8 cellular contexts compared by ENCODE assay signal in the genomic region with DNA sequence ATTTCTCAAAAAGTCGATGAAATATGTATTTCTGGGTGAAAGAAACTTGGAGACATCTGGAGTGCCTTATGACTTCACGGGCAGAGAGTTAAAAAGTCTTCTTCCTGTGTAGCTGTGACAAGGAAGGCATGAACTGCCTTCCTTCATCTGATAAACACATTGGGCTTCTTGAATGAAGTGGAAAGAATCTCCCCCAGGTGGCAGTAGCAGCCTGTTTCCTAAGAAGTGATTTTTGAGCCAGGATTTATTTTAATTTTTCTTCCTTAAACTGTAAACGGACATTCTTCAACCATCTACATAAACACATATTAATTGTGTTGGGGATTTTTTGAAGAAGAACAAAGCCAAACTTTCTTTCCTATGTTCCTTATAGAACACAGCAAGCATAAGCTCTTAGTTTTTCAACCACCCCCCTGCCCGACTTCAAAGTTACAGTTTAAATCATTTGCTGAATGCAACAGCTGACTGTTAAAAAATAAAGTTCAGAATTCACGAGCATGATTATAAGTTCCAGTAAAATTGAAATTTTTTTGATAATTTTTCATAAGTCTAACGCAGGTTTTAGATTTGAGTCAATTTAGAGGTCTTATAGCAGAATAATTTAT. TPM values are rescaled to one million over a fixed set of nuclear protein-coding genes. Genes with fewer than 3 reads are reported as not detected.
DNase-seq lines count a peak whose midpoint lies in the region; ATAC-seq and TF ChIP-seq lines count a peak whose summit lies in the region.

No MANE protein-coding gene starts in this region.

- peaks cover 7% of the 10 kb centered on the region for H3K4me1 ChIP-seq in RWPE2 (ENCODE audit: insufficient read depth, poor library complexity, severe bottlenecking)
- peaks cover 0 to 7% of the 10 kb centered on the region in 2 donors for H3K4me1 ChIP-seq in neuronal stem cell (ENCODE audit: control insufficient read depth in 2 of 2, insufficient read depth in 1 of 2, low read depth in 1 of 2, low read length in 2 of 2)

- peak overlapping the region; percentile 81 for H2AFZ ChIP-seq in neuronal stem cell (ENCODE audit: low read length)

- no peak overlapping the region for H2AK5ac ChIP-seq in neuronal stem cell (ENCODE audit: low read depth, low read length)

- no peak overlapping the region for H2BK5ac ChIP-seq in neuronal stem cell (ENCODE audit: low read length)

- no CpG with 5 or more reads among the region's 6 CpGs for WGBS in neuronal stem cell (ENCODE audit: extremely low coverage in 2 of 2, insufficient read length in 2 of 2, insufficient replicate concordance in 1 of 2), 2 donors

- no peak overlapping the region for H3K4ac ChIP-seq in neuronal stem cell (ENCODE audit: low read length)

- H3K27ac ChIP-seq in RWPE2 (ENCODE audit: poor library complexity, severe bottlenecking) (no peak overlapping the region), epithelial cell of prostate (no peak overlapping the region), neuronal stem cell (replicated peaks; ENCODE audit: low read length) (no peak overlapping the region)

- H2BK12ac ChIP-seq in neuronal stem cell (ENCODE audit: low read length), result no peak overlapping the region

- no peak overlapping the region for H2BK120ac ChIP-seq in neuronal stem cell (ENCODE audit: low read depth, low read length)

- H3K18ac ChIP-seq in neuronal stem cell (ENCODE audit: low read length), result no peak overlapping the region

- no peaks in the 10 kb centered on the region for H3K79me1 ChIP-seq in neuronal stem cell (ENCODE audit: low read depth, low read length)

- no peak overlapping the region for H3K23ac ChIP-seq in neuronal stem cell (ENCODE audit: low read depth, low read length, poor library complexity)

- no peak overlapping the region for H4K91ac ChIP-seq in neuronal stem cell (ENCODE audit: low read depth, low read length, poor library complexity)

- H2BK15ac ChIP-seq in neuronal stem cell (ENCODE audit: low read length), result no peak overlapping the region

- no peak overlapping the region for H3K4me3 ChIP-seq in RWPE2 (ENCODE audit: severe bottlenecking)
- no peak overlapping the region for H3K4me3 ChIP-seq in neuronal stem cell (ENCODE audit: low read length in 2 of 2)

- peak; percentile 0 for DNase-seq in NCI-H345 (lab: John Stamatoyannopoulos, UW)
- no peak for DNase-seq in NCI-H345 treated with DMSO at 0.1 percent for 48 hours (lab: John Stamatoyannopoulos, UW; ENCODE audit: unreplicated experiment)
- DNase-seq in HS-27A (ENCODE audit: low read depth), result peak; percentile 85
- no peak for DNase-seq in RWPE2 (ENCODE audit: low spot score)
- peak; percentile 12 for DNase-seq in epithelial cell of prostate (ENCODE audit: low read depth, low spot score)
- peak; percentile 45 for DNase-seq in neuronal stem cell (ENCODE audit: low spot score)
- DNase-seq in NCI-H187 treated with DMSO at 0.1 percent for 48 hours (lab: John Stamatoyannopoulos, UW), result no peak

- H4K8ac ChIP-seq in neuronal stem cell (ENCODE audit: low read depth, low read length), result no peak overlapping the region

- H3K36me3 ChIP-seq in RWPE2 (ENCODE audit: low read depth), result no peaks in the 10 kb centered on the region
- H3K36me3 ChIP-seq in neuronal stem cell (replicated peaks in 1 of 2; ENCODE audit: control insufficient read depth in 2 of 2, insufficient read depth in 2 of 2, low read length in 2 of 2), result no peaks in the 10 kb centered on the region

- no peak overlapping the region for H3K4me2 ChIP-seq in neuronal stem cell (ENCODE audit: insufficient read depth, low read length, poor library complexity, severe bottlenecking)

- no peak overlapping the region for H3K9ac ChIP-seq in neuronal stem cell (ENCODE audit: low read depth, low read length, poor library complexity)

- peak; percentile 93 for TF ChIP-seq CTCF in RWPE2 (IDR thresholded peaks at IDR 0.05; ENCODE audit: poor library complexity, severe bottlenecking)

- H3K27me3 ChIP-seq in RWPE2 (ENCODE audit: insufficient read depth, poor library complexity, severe bottlenecking) (no peaks in the 10 kb centered on the region), neuronal stem cell (ENCODE audit: control insufficient read depth in 3 of 3, insufficient read depth in 3 of 3, low read depth in 1 of 3, low read length in 3 of 3) (no peaks in the 10 kb centered on the region)

- H3K14ac ChIP-seq in neuronal stem cell (ENCODE audit: low read length), result no peak overlapping the region

- no peaks in the 10 kb centered on the region for H3K9me3 ChIP-seq in RWPE2 (ENCODE audit: severe bottlenecking)
- H3K9me3 ChIP-seq in neuronal stem cell (replicated peaks in 1 of 2; ENCODE audit: control insufficient read depth in 2 of 2, insufficient read depth in 1 of 2, low read depth in 1 of 2, low read length in 2 of 2), result no peaks in the 10 kb centered on the region

- ATAC-seq in GM19452 (IDR thresholded peaks at IDR 0.05; ENCODE audit: unreplicated experiment) (peak; percentile 60), RWPE2 (ENCODE audit: low read depth) (peak; percentile 51; the same call in 1 of the 3 replicates)

RNA-seq across cellular contexts. Expression of a gene that starts 1.0 kb away (rescaled TPM):
- not detected for polyA plus RNA-seq in neuronal stem cell (2013, experiment 1 of 2)
- not detected for polyA plus RNA-seq in neuronal stem cell (2013, experiment 2 of 2)

RNA-seq across cellular contexts. Expression of a gene that starts 53.2 kb away (rescaled TPM):
- polyA plus RNA-seq in neuronal stem cell (2013, experiment 1 of 2), result 93.6 TPM
- 105 TPM for polyA plus RNA-seq in neuronal stem cell (2013, experiment 2 of 2)

RNA-seq across cellular contexts. Expression of a gene that starts 53.5 kb away (rescaled TPM):
- 13.9 TPM for polyA plus RNA-seq in neuronal stem cell (2013, experiment 1 of 2)
- polyA plus RNA-seq in neuronal stem cell (2013, experiment 2 of 2), result 13.1 TPM

Comparison
In these comparisons a context has a peak if more than half of its experiments do, and no peak if none do; other contexts are left out.
1. DNase-seq: peak in NCI-H345 (single experiment), HS-27A (single experiment), epithelial cell of prostate (single experiment) and neuronal stem cell (single experiment); none in NCI-H345 treated with DMSO at 0.1 percent for 48 hours (single experiment), RWPE2 (single experiment) and NCI-H187 treated with DMSO at 0.1 percent for 48 hours (single experiment).